ENCODE assay signal across 8 cellular contexts in genomic region chr17:36535669-36536081, GRCh38. TPM values are rescaled to one million over a fixed set of nuclear protein-coding genes. Genes with fewer than 3 reads are reported as not detected.
DNase-seq lines count a peak whose midpoint lies in the region; ATAC-seq and TF ChIP-seq lines count a peak whose summit lies in the region.

No MANE protein-coding gene starts in this region.

- H3K4me1 ChIP-seq in CD4-positive, alpha-beta memory T cell (ENCODE audit: insufficient read depth, low read length), result peaks cover 12% of the 10 kb centered on the region
- H3K4me1 ChIP-seq in mucosa of rectum (ENCODE audit: control insufficient read depth in 2 of 2, insufficient read depth in 2 of 2, low read length in 2 of 2), result peaks cover 14 to 16% of the 10 kb centered on the region in 2 donors

- CTCF ChIA-PET in CD4-positive, alpha-beta memory T cell (lab: Charles Lee; ENCODE audit: partially characterized antibody), result interaction anchor here (1.0 to 3.9 kb wide), 3 partner anchors 9 to 66 kb away, joined by 3 to 24 read pairs (median 19); partner anchors contain the start of genes GGNBP2 and MRM1

- peak overlapping the region; percentile 91 to 97 (median 96) for H3K27ac Mint-ChIP-seq in CD4-positive, alpha-beta memory T cell

- in situ Hi-C loops in astrocyte of the spinal cord (cut with HindIII; ENCODE audit: low sequenced_read_pairs), result no loop called here

- peak overlapping the region; percentile 58 to 99 for H3K4me3 ChIP-seq in CD4-positive, alpha-beta memory T cell (ENCODE audit: low read length in 2 of 2)
- H3K4me3 ChIP-seq in astrocyte of the spinal cord (ENCODE audit: low read depth, low read length), result peak overlapping the region; percentile 89
- peak overlapping the region; percentile 93 to 99 for H3K4me3 ChIP-seq in mucosa of rectum (ENCODE audit: low read length in 2 of 2)

- H3K9ac ChIP-seq in mucosa of rectum (ENCODE audit: low read depth in 1 of 2, low read length in 2 of 2), result peak overlapping the region; percentile 95 to 97

- peaks cover 0 to 2% (median 0%) of the 10 kb centered on the region in 8 donors for H3K9me3 Mint-ChIP-seq in CD4-positive, alpha-beta memory T cell

- peak overlapping the region; percentile 82 for H3K27ac ChIP-seq in CD4-positive, alpha-beta memory T cell (ENCODE audit: low read depth, low read length)
- peak overlapping the region; percentile 99 for H3K27ac ChIP-seq in mucosa of rectum (ENCODE audit: low read depth in 2 of 2, low read length in 2 of 2)

- peak; percentile 6 for ATAC-seq in HG02970 (IDR thresholded peaks at IDR 0.05; ENCODE audit: low FRiP score, unreplicated experiment)

- intact Hi-C loops in CD4-positive, alpha-beta memory T cell (cut with micrococcal nuclease), result loop anchor here (1.0 to 10.0 kb wide), 2 partner anchors 66 to 189 kb away; partner anchors contain the start of gene MRM1

- no peaks in the 10 kb centered on the region for H3K27me3 ChIP-seq in CD4-positive, alpha-beta memory T cell (ENCODE audit: insufficient read depth, low read length)
- no peaks in the 10 kb centered on the region for H3K27me3 ChIP-seq in mucosa of rectum (ENCODE audit: control insufficient read depth in 2 of 2, insufficient read depth in 2 of 2, low read length in 2 of 2)

- POLR2A ChIA-PET in CD4-positive, alpha-beta memory T cell (lab: Charles Lee; ENCODE audit: partially characterized antibody), result interaction anchor here (1.0 to 5.2 kb wide), 9 partner anchors 10 to 1075 kb away, joined by 3 to 151 read pairs (median 6); partner anchors contain the start of genes DHRS11, GGNBP2, MRM1 and ZNHIT3

- H3K27me3 Mint-ChIP-seq in CD4-positive, alpha-beta memory T cell, result no peaks in the 10 kb centered on the region

- H3K9me3 ChIP-seq in CD4-positive, alpha-beta memory T cell (ENCODE audit: control insufficient read depth in 1 of 2, low read length in 2 of 2), result no peaks in the 10 kb centered on the region
- H3K9me3 ChIP-seq in mucosa of rectum (ENCODE audit: control insufficient read depth in 2 of 2, low read length in 2 of 2), result no peaks in the 10 kb centered on the region

- no peak for DNase-seq in CD4-positive, alpha-beta memory T cell
- DNase-seq in astrocyte of the spinal cord (ENCODE audit: low read depth, low spot score), result no peak
- no peak for DNase-seq in NCI-H187 treated with DMSO at 0.1 percent for 48 hours (lab: John Stamatoyannopoulos, UW)
- no peak for DNase-seq in EL
- no peak for DNase-seq in NCI-H345 treated with DMSO at 0.1 percent for 48 hours (lab: John Stamatoyannopoulos, UW; ENCODE audit: unreplicated experiment)
- DNase-seq in DMS53 treated with DMSO at 0.1 percent for 48 hours (lab: John Stamatoyannopoulos, UW; ENCODE audit: unreplicated experiment), result no peak

- H3K36me3 Mint-ChIP-seq in CD4-positive, alpha-beta memory T cell, result peaks cover 0 to 42% of the 10 kb centered on the region in 2 donors

- H3K4me1 Mint-ChIP-seq in CD4-positive, alpha-beta memory T cell, result peaks cover 9 to 27% (median 19%) of the 10 kb centered on the region in 4 donors

- no peak for TF ChIP-seq CTCF in astrocyte of the spinal cord (IDR thresholded peaks at IDR 0.05; ENCODE audit: low read depth, low read length)

- H3K36me3 ChIP-seq in CD4-positive, alpha-beta memory T cell (ENCODE audit: insufficient read depth, low read length), result peaks cover 4% of the 10 kb centered on the region
- peaks cover 24 to 31% of the 10 kb centered on the region in 2 donors for H3K36me3 ChIP-seq in mucosa of rectum (ENCODE audit: control insufficient read depth in 2 of 2, insufficient read depth in 2 of 2, low read length in 2 of 2)

- H3K4me3 Mint-ChIP-seq in CD4-positive, alpha-beta memory T cell, result peak overlapping the region; percentile 90 to 97 (median 95)

RNA-seq across cellular contexts. Expression of gene PIGW, which starts 0.9 kb away (rescaled TPM):
- 1 to 10 TPM; 4.7 to 5.1 TPM for total RNA-seq in CD4-positive, alpha-beta memory T cell
- 10 to 100 TPM in 1 of 2 donors, 1 to 10 TPM in 1; 5.3 to 14.2 TPM for polyA plus RNA-seq in CD4-positive, alpha-beta memory T cell

RNA-seq across cellular contexts. Expression of gene MYO19, which starts 1.0 kb away (rescaled TPM):
- total RNA-seq in CD4-positive, alpha-beta memory T cell, result 10 to 100 TPM; 79.2 to 85.8 TPM
- 1 to 10 TPM; 4.7 to 7.4 TPM for polyA plus RNA-seq in CD4-positive, alpha-beta memory T cell

RNA-seq across cellular contexts. Expression of gene GGNBP2, which starts 9.0 kb away (rescaled TPM):
- total RNA-seq in CD4-positive, alpha-beta memory T cell, result 100 to 1,000 TPM; 140 to 143 TPM
- 10 to 100 TPM; 45.5 to 85.3 TPM for polyA plus RNA-seq in CD4-positive, alpha-beta memory T cell

RNA-seq across cellular contexts. Expression of gene ZNHIT3, which starts 49.2 kb away (rescaled TPM):
- 10 to 100 TPM; 66.6 to 68.3 TPM for total RNA-seq in CD4-positive, alpha-beta memory T cell
- polyA plus RNA-seq in CD4-positive, alpha-beta memory T cell, result 10 to 100 TPM; 87.6 to 94.6 TPM

RNA-seq across cellular contexts. Expression of gene DHRS11, which starts 56.0 kb away (rescaled TPM):
- total RNA-seq in CD4-positive, alpha-beta memory T cell, result 1 to 10 TPM; 7.2 to 7.8 TPM
- polyA plus RNA-seq in CD4-positive, alpha-beta memory T cell, result 1 to 10 TPM; 3.6 to 4.0 TPM
